In genomic region chr9:91465420-91465819, GRCh38 we compare ENCODE assay signal across 27 cellular contexts. TPM values are rescaled to one million over a fixed set of nuclear protein-coding genes. Genes with fewer than 3 reads are reported as not detected.
DNase-seq lines count a peak whose midpoint lies in the region; ATAC-seq, FAIRE-seq and TF ChIP-seq lines count a peak whose summit lies in the region.
"Had no signal": no experiment of that assay in that cellular context is flagged by ENCODE, and none has a peak within 500 bp of the region (broad histone marks: within the 10 kb centered on the region; RNA-seq: fewer than 3 reads in every experiment).

No MANE protein-coding gene starts in this region.

- no peak overlapping the region for H2AK5ac ChIP-seq in mesenchymal stem cell (ENCODE audit: low read length, severe bottlenecking)

- H3K23ac ChIP-seq in mesenchymal stem cell (ENCODE audit: low read length in 2 of 2) = no peak overlapping the region

- H4K20me1 ChIP-seq in PC-3 (ENCODE audit: low read length) = no peaks in the 10 kb centered on the region

- TF ChIP-seq CTCF in PC-3 (conservative IDR thresholded peaks at IDR 0.05; ENCODE audit: low read depth, low read length) = no peak
- TF ChIP-seq CTCF in bronchial epithelial cell (IDR thresholded peaks at IDR 0.05; ENCODE audit: insufficient read depth, low read length, severe bottlenecking) = no peak

- no peak overlapping the region for H3K14ac ChIP-seq in mesenchymal stem cell (ENCODE audit: low read length in 2 of 2)

- no peak overlapping the region for H2BK5ac ChIP-seq in mesenchymal stem cell (ENCODE audit: low read depth, low read length, poor library complexity, severe bottlenecking)

- H3K36me3 ChIP-seq in PC-3 (ENCODE audit: low read depth, low read length) (no peaks in the 10 kb centered on the region), bronchial epithelial cell (ENCODE audit: control insufficient read depth, insufficient read depth, low read length) (no peaks in the 10 kb centered on the region), mesenchymal stem cell (ENCODE audit: control insufficient read depth in 1 of 2, insufficient read depth in 2 of 2, low read depth in 1 of 2, low read length in 2 of 2) (no peaks in the 10 kb centered on the region)
- H3K36me3 ChIP-seq: suprapubic skin, WERI-Rb-1 had no signal

- no peak for FAIRE-seq in bronchial epithelial cell (lab: Jason Lieb, UNC)
- FAIRE-seq: GM12892, GM19239, urothelium cell line had no signal

- DNase-seq in EL (peak; percentile 76), PC-3 (peak; percentile 81), bronchial epithelial cell (ENCODE audit: low read depth) (peak; percentile 89), mesenchymal stem cell (peak; percentile 10), cerebellar cortex (ENCODE audit: low spot score) (no peak), NCI-H82 treated with DMSO at 0.1 percent for 48 hours (lab: John Stamatoyannopoulos, UW; ENCODE audit: unreplicated experiment) (no peak), NCI-H1092 treated with DMSO at 0.1 percent for 48 hours (lab: John Stamatoyannopoulos, UW) (no peak), NCI-H2227 (lab: John Stamatoyannopoulos, UW; ENCODE audit: unreplicated experiment) (no peak)
- DNase-seq: ACHN; activated CD4-positive, alpha-beta T cell treated with anti-CD3 and anti-CD28 coated beads, Interleukin-2, amount 10 ng/mL, durations not matched to agents 7 days and 5 days; activated naive CD4-positive, alpha-beta T cell treated with anti-CD3 and anti-CD28 coated beads, Interleukin-2, amount 10 ng/mL, durations not matched to agents 7 days and 5 days; amygdala; C1 segment of cervical spinal cord; Caco-2; cerebellar nuclear complex; DMS79 treated with DMSO at 0.1 percent for 48 hours; dorsolateral prefrontal cortex; naive thymus-derived CD4-positive, alpha-beta T cell; NCI-H146; NCI-H526 treated with DMSO at 0.1 percent for 48 hours; occipital lobe; WERI-Rb-1 had no signal

- H3F3A ChIP-seq in PC-3 (ENCODE audit: low read length, unreplicated experiment) = no peaks in the 10 kb centered on the region

- H3K79me1 ChIP-seq in mesenchymal stem cell (replicated peaks; ENCODE audit: low read length, poor library complexity, severe bottlenecking) = no peaks in the 10 kb centered on the region

- 49% methylated on average over 2 of the region's 2 CpGs for WGBS in mesenchymal stem cell

- CTCF ChIA-PET in PC-3 (lab: Charles Lee) = interaction anchor here (0.6 kb wide), 1 partner anchor 41 kb away, joined by 3 read pairs; no protein-coding TSS in a partner anchor

- H4K8ac ChIP-seq in mesenchymal stem cell (ENCODE audit: low read length) = no peak overlapping the region

- H3K18ac ChIP-seq in mesenchymal stem cell (ENCODE audit: low read depth in 1 of 2, low read length in 2 of 2) = no peak overlapping the region

- no peaks in the 10 kb centered on the region for H3K9me3 ChIP-seq in PC-3 (ENCODE audit: low read length)
- peaks cover 3% of the 10 kb centered on the region for H3K9me3 ChIP-seq in mesenchymal stem cell (ENCODE audit: control insufficient read depth, low read length)
- H3K9me3 ChIP-seq: Caco-2, suprapubic skin had no signal

- H3K79me2 ChIP-seq in PC-3 (ENCODE audit: low read length) = no peaks in the 10 kb centered on the region

- H2BK12ac ChIP-seq in mesenchymal stem cell (ENCODE audit: low read length in 2 of 2) = no peak overlapping the region

- no peak overlapping the region for H2BK120ac ChIP-seq in mesenchymal stem cell (ENCODE audit: low read depth, low read length)

- H3K9ac ChIP-seq in PC-3 (ENCODE audit: low read length) (no peak overlapping the region), mesenchymal stem cell (ENCODE audit: low read length) (peak overlapping the region; percentile 3)

- POLR2A ChIA-PET in PC-3 (lab: Charles Lee; ENCODE audit: unreplicated experiment) = no interaction called here

- H4K91ac ChIP-seq in mesenchymal stem cell (ENCODE audit: low read length) = no peak overlapping the region

- H3K4me2 ChIP-seq in PC-3 (ENCODE audit: low read length) = peak overlapping the region; percentile 35; the same call in 1 of the 2 replicates
- no peak overlapping the region for H3K4me2 ChIP-seq in mesenchymal stem cell (ENCODE audit: low read length, poor library complexity, severe bottlenecking)

- no peaks in the 10 kb centered on the region for H3K27me3 ChIP-seq in PC-3 (ENCODE audit: low read length)
- no peaks in the 10 kb centered on the region for H3K27me3 ChIP-seq in bronchial epithelial cell (ENCODE audit: control insufficient read depth, insufficient read depth, low read length)
- H3K27me3 ChIP-seq in mesenchymal stem cell (ENCODE audit: control insufficient read depth in 1 of 2, insufficient read depth in 1 of 2, low read length in 2 of 2) = no peaks in the 10 kb centered on the region
- H3K27me3 ChIP-seq: dorsolateral prefrontal cortex, suprapubic skin had no signal

- H3K4me1 ChIP-seq in PC-3 (ENCODE audit: insufficient read depth, low read length) (peaks cover 19% of the 10 kb centered on the region), mesenchymal stem cell (ENCODE audit: control insufficient read depth, insufficient read depth, low read depth, low read length) (no peaks in the 10 kb centered on the region)
- H3K4me1 ChIP-seq: Caco-2, suprapubic skin had no signal

- no peak overlapping the region for H2BK15ac ChIP-seq in mesenchymal stem cell (ENCODE audit: low read depth, poor library complexity, severe bottlenecking)

- intact Hi-C loops in PC-3 (cut with micrococcal nuclease) = no loop called here

- peak overlapping the region; percentile 27; the same call in 1 of the 2 replicates for H2AFZ ChIP-seq in PC-3 (ENCODE audit: low read length)
- no peak overlapping the region for H2AFZ ChIP-seq in mesenchymal stem cell (ENCODE audit: low read depth, low read length)

- no peak overlapping the region for H3K4ac ChIP-seq in mesenchymal stem cell (ENCODE audit: low read depth in 1 of 2, low read length in 2 of 2)

- H3K27ac ChIP-seq in PC-3 (ENCODE audit: low read length) (peak overlapping the region; percentile 72), mesenchymal stem cell (ENCODE audit: low read length, poor library complexity, severe bottlenecking) (no peak overlapping the region)
- H3K27ac ChIP-seq: dorsolateral prefrontal cortex, suprapubic skin, WERI-Rb-1 had no signal

- peak; percentile 70 for ATAC-seq in PC-3
- ATAC-seq: left lobe of liver; naive thymus-derived CD4-positive, alpha-beta T cell had no signal

- BruUV-seq in PC-3 (replicated peaks; lab: Mats Ljungman, UMichigan) = no TSS peak

- H3K4me3 ChIP-seq in PC-3 (ENCODE audit: low read length) (no peak overlapping the region), bronchial epithelial cell (ENCODE audit: low read depth, low read length) (no peak overlapping the region), mesenchymal stem cell (ENCODE audit: insufficient read depth in 1 of 2, low read depth in 1 of 2, low read length in 2 of 2) (no peak overlapping the region)
- H3K4me3 ChIP-seq: dorsolateral prefrontal cortex, suprapubic skin had no signal

- no peaks in the 10 kb centered on the region for H3K9me2 ChIP-seq in PC-3 (replicated peaks; ENCODE audit: low read length)

RNA-seq across cellular contexts. Expression of gene NFIL3, which starts 41.8 kb away (rescaled TPM):
- 5.4 and 7.5 TPM in 2 replicates for total RNA-seq in PC-3 (2014; rRNA removed)
- total RNA-seq in bronchial epithelial cell = 31.3 and 35.3 TPM in 2 replicates
- polyA plus RNA-seq in mesenchymal stem cell (2013, experiment 1 of 2) = 19.1 TPM
- 19.4 TPM for polyA plus RNA-seq in mesenchymal stem cell (2013, experiment 2 of 2)

Comparison
In these comparisons a context has a peak if more than half of its experiments do, and no peak if none do; other contexts are left out.
1. DNase-seq: peak in EL (single experiment), PC-3 (single experiment), bronchial epithelial cell (single experiment) and mesenchymal stem cell (single experiment); none in cerebellar cortex (single experiment), NCI-H82 treated with DMSO at 0.1 percent for 48 hours (single experiment), NCI-H1092 treated with DMSO at 0.1 percent for 48 hours (single experiment) and NCI-H2227 (single experiment).